ENCODE assay signal across 8 cellular contexts in the genomic region with DNA sequence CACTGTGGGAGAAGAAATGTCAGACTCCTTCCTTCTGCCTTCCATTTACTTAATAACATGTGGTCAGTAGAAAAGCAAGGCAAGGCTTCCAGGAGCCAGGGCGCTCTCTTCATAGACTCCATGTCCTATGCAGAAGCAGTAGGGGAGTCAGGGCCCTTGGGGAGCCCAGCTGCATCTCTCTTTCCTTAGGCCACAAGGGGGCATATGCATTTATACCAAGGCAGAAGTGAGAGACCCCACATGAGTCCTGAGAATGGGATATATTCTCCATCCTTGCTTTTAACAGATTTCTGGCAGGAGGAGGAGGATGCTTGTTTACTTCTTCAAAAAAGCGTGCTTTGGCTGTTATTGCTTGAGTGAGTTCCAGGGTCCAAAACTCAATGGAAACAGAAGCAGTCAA.
DNase-seq lines count a peak whose midpoint lies in the region; ATAC-seq and TF ChIP-seq lines count a peak whose summit lies in the region.

No MANE protein-coding gene starts in this region.

- TF ChIP-seq CTCF in cardiac muscle cell (IDR thresholded peaks at IDR 0.05; ENCODE audit: low read depth, low read length), result peak; percentile 43
- TF ChIP-seq CTCF in right atrium auricular region (IDR thresholded peaks at IDR 0.05), result peak; percentile 40 to 67

- H3K36me3 Mint-ChIP-seq in activated CD8-positive, alpha-beta T cell treated with anti-CD3 and anti-CD28 coated beads, Interleukin-2, amount 10 ng/mL, durations not matched to agents 7 days and 5 days (ENCODE audit: low read depth), result peaks cover under 1% of the 10 kb centered on the region

- no peak overlapping the region for H3K27ac Mint-ChIP-seq in activated CD8-positive, alpha-beta T cell treated with anti-CD3 and anti-CD28 coated beads, Interleukin-2, amount 10 ng/mL, durations not matched to agents 7 days and 5 days

- no peak overlapping the region for H3K4me3 ChIP-seq in cardiac muscle cell
- H3K4me3 ChIP-seq in right atrium auricular region, result no peak overlapping the region

- no peaks in the 10 kb centered on the region for H3K4me1 Mint-ChIP-seq in activated CD8-positive, alpha-beta T cell treated with anti-CD3 and anti-CD28 coated beads, Interleukin-2, amount 10 ng/mL, durations not matched to agents 7 days and 5 days (ENCODE audit: low read depth)

- peak; percentile 50 to 77 for DNase-seq in cardiac muscle cell (ENCODE audit: low read depth in 1 of 2, low spot score in 1 of 2)
- DNase-seq in Right ventricle myocardium inferior (ENCODE audit: missing footprints), result no peak
- peak; percentile 45 for DNase-seq in activated CD8-positive, alpha-beta T cell treated with anti-CD3 and anti-CD28 coated beads, Interleukin-2, amount 10 ng/mL, durations not matched to agents 7 days and 5 days
- DNase-seq in right atrium auricular region (ENCODE audit: low spot score), result no peak
- DNase-seq in stimulated activated CD8-positive, alpha-beta memory T cell treated with anti-CD3 and anti-CD28 coated beads, Interleukin-7, amount 100 ng/mL, for 1 hour (ENCODE audit: low read depth in 2 of 2), result peak; percentile 10 to 11
- DNase-seq in GOT3 (lab: John Stamatoyannopoulos, UW), result no peak

- CTCF ChIA-PET in activated CD8-positive, alpha-beta T cell treated with anti-CD3 and anti-CD28 coated beads, Interleukin-2, amount 10 ng/mL, durations not matched to agents 7 days and 5 days (lab: Charles Lee), result interaction anchor here (0.9 to 2.6 kb wide), 10 partner anchors 9 to 280 kb away, joined by 3 to 11 read pairs (median 4); no protein-coding TSS in a partner anchor

- POLR2A ChIA-PET in activated CD8-positive, alpha-beta T cell treated with anti-CD3 and anti-CD28 coated beads, Interleukin-2, amount 10 ng/mL, durations not matched to agents 7 days and 5 days (lab: Charles Lee), result interaction anchor here (0.6 kb wide), 1 partner anchor 639 kb away, joined by 4 read pairs; no protein-coding TSS in a partner anchor

- no peaks in the 10 kb centered on the region for H3K9me3 Mint-ChIP-seq in activated CD8-positive, alpha-beta T cell treated with anti-CD3 and anti-CD28 coated beads, Interleukin-2, amount 10 ng/mL, durations not matched to agents 7 days and 5 days (ENCODE audit: insufficient read depth)

- no peak for ATAC-seq in Right ventricle myocardium inferior
- peak; percentile 50 for ATAC-seq in HG03521 (IDR thresholded peaks at IDR 0.05; ENCODE audit: unreplicated experiment)
- ATAC-seq in activated CD8-positive, alpha-beta T cell treated with anti-CD3 and anti-CD28 coated beads, Interleukin-2, amount 10 ng/mL, durations not matched to agents 7 days and 5 days, result peak; percentile 65
- no peak for ATAC-seq in GM18858 (IDR thresholded peaks at IDR 0.05; ENCODE audit: unreplicated experiment)

- H3K27me3 Mint-ChIP-seq in activated CD8-positive, alpha-beta T cell treated with anti-CD3 and anti-CD28 coated beads, Interleukin-2, amount 10 ng/mL, durations not matched to agents 7 days and 5 days (ENCODE audit: low read depth), result no peaks in the 10 kb centered on the region

- H3K27ac ChIP-seq in cardiac muscle cell, result no peak overlapping the region
- no peak overlapping the region for H3K27ac ChIP-seq in right atrium auricular region

- H3K9me3 ChIP-seq in cardiac muscle cell (ENCODE audit: low read depth) (no peaks in the 10 kb centered on the region), right atrium auricular region (no peaks in the 10 kb centered on the region)

- no peaks in the 10 kb centered on the region for H3K27me3 ChIP-seq in cardiac muscle cell
- H3K27me3 ChIP-seq in right atrium auricular region, result no peaks in the 10 kb centered on the region

- no peak overlapping the region for H3K4me3 Mint-ChIP-seq in activated CD8-positive, alpha-beta T cell treated with anti-CD3 and anti-CD28 coated beads, Interleukin-2, amount 10 ng/mL, durations not matched to agents 7 days and 5 days

- H3K36me3 ChIP-seq in cardiac muscle cell (no peaks in the 10 kb centered on the region), right atrium auricular region (no peaks in the 10 kb centered on the region)

- no peaks in the 10 kb centered on the region for H3K4me1 ChIP-seq in cardiac muscle cell (ENCODE audit: low read depth)
- no peaks in the 10 kb centered on the region for H3K4me1 ChIP-seq in right atrium auricular region

- intact Hi-C loops in Right ventricle myocardium inferior (cut with DNase I), result loop anchor here (5.0 kb wide), 1 partner anchor 196 kb away; no protein-coding TSS in a partner anchor

Comparison
In these comparisons a context has a peak if more than half of its experiments do, and no peak if none do; other contexts are left out.
1. DNase-seq: peak in cardiac muscle cell (2 of 2), activated CD8-positive, alpha-beta T cell treated with anti-CD3 and anti-CD28 coated beads, Interleukin-2, amount 10 ng/mL, durations not matched to agents 7 days and 5 days (single experiment) and stimulated activated CD8-positive, alpha-beta memory T cell treated with anti-CD3 and anti-CD28 coated beads, Interleukin-7, amount 100 ng/mL, for 1 hour (2 of 2); none in Right ventricle myocardium inferior (single experiment), right atrium auricular region (single experiment) and GOT3 (single experiment).
2. ATAC-seq: peak in HG03521 (single experiment) and activated CD8-positive, alpha-beta T cell treated with anti-CD3 and anti-CD28 coated beads, Interleukin-2, amount 10 ng/mL, durations not matched to agents 7 days and 5 days (single experiment); none in Right ventricle myocardium inferior (single experiment) and GM18858 (single experiment).